ENCODE assay signal across 21 cellular contexts in genomic region chr4:147378780-147379179, GRCh38.
DNase-seq lines count a peak whose midpoint lies in the region; ATAC-seq and TF ChIP-seq lines count a peak whose summit lies in the region.
"Had no signal": no experiment of that assay in that cellular context is flagged by ENCODE, and none has a peak within 500 bp of the region (broad histone marks: within the 10 kb centered on the region; RNA-seq: fewer than 3 reads in every experiment).

No MANE protein-coding gene starts in this region.

- H3K56ac ChIP-seq in H9 (ENCODE audit: insufficient read length, low read depth, low read length) = no peak overlapping the region

- no peak overlapping the region for H2BK20ac ChIP-seq in H9 (ENCODE audit: low read depth, low read length, poor library complexity, severe bottlenecking)

- no peak overlapping the region for H3K4ac ChIP-seq in H9 (ENCODE audit: low read depth, low read length)

- H3K79me1 ChIP-seq in H9 (ENCODE audit: insufficient read depth, low read depth, low read length, poor library complexity, severe bottlenecking) = no peaks in the 10 kb centered on the region

- peaks cover 11 to 12% of the 10 kb centered on the region in 2 experiments for H3K4me1 Mint-ChIP-seq in H9
- H3K4me1 Mint-ChIP-seq: activated naive CD4-positive, alpha-beta T cell treated with anti-CD3 and anti-CD28 coated beads, Interleukin-2, amount 50 U/mL, for 24 hours had no signal

- H3K9me3 ChIP-seq in H9 (ENCODE audit: control insufficient read depth, low read depth, low read length) (peaks cover 3% of the 10 kb centered on the region), RWPE2 (ENCODE audit: severe bottlenecking) (no peaks in the 10 kb centered on the region), mucosa of descending colon (no peaks in the 10 kb centered on the region)
- H3K9me3 ChIP-seq: right atrium auricular region, thoracic aorta had no signal

- no peak overlapping the region for H3K4me3 ChIP-seq in RWPE2 (ENCODE audit: severe bottlenecking)
- H3K4me3 ChIP-seq in mucosa of descending colon = no peak overlapping the region
- H3K4me3 ChIP-seq: heart right ventricle, right atrium auricular region, thoracic aorta had no signal

- H4K91ac ChIP-seq in H9 (ENCODE audit: insufficient read length, low read depth, low read length) = no peak overlapping the region

- TF ChIP-seq CTCF in H9 (conservative IDR thresholded peaks at IDR 0.05) (peak; percentile 48; the same call in 2 of the 3 replicates), RWPE2 (IDR thresholded peaks at IDR 0.05; ENCODE audit: poor library complexity, severe bottlenecking) (peak; percentile 46), mucosa of descending colon (IDR thresholded peaks at IDR 0.05) (no peak)

- H3K14ac ChIP-seq in H9 (ENCODE audit: insufficient read depth, low read length) = no peak overlapping the region

- H4K5ac ChIP-seq in H9 (ENCODE audit: insufficient read length, low read depth, low read length) = no peak overlapping the region

- H4K8ac ChIP-seq in H9 (replicated peaks; ENCODE audit: insufficient read length, low read depth, low read length) = no peak overlapping the region

- no peak overlapping the region for H3K9ac ChIP-seq in H9 (ENCODE audit: extremely low read depth, insufficient read length, low read length)

- H3K36me3 ChIP-seq in RWPE2 (ENCODE audit: low read depth) = no peaks in the 10 kb centered on the region
- no peaks in the 10 kb centered on the region for H3K36me3 ChIP-seq in mucosa of descending colon (ENCODE audit: low read depth)
- H3K36me3 ChIP-seq: heart right ventricle, right atrium auricular region, thoracic aorta had no signal

- peak overlapping the region in 2 of 3 experiments; percentile 2 to 89; a peak in 3 of 7 replicates for H3K27ac Mint-ChIP-seq in H9
- H3K27ac Mint-ChIP-seq: activated naive CD4-positive, alpha-beta T cell treated with anti-CD3 and anti-CD28 coated beads, Interleukin-2, amount 50 U/mL, for 24 hours; activated T-cell treated with anti-CD3 and anti-CD28 coated beads, Interleukin-2, amount 50 U/mL, for 72 hours; CD4-positive, alpha-beta T cell had no signal

- H2BK15ac ChIP-seq in H9 (ENCODE audit: low read depth, low read length) = no peak overlapping the region

- peaks cover 0 to 14% (median 8%) of the 10 kb centered on the region in 3 experiments; a peak in 5 of 7 replicates for H3K36me3 Mint-ChIP-seq in H9 (ENCODE audit: insufficient read depth in 1 of 3, low read depth in 3 of 3)
- H3K36me3 Mint-ChIP-seq: activated naive CD4-positive, alpha-beta T cell treated with anti-CD3 and anti-CD28 coated beads, Interleukin-2, amount 50 U/mL, for 24 hours had no signal

- DNase-seq in H9 (peak; percentile 36), RWPE2 (ENCODE audit: low spot score) (no peak), iPS DF 19.7 (ENCODE audit: low read depth, low spot score) (peak; percentile 40), mucosa of descending colon (peak in 1 of 3 donors; percentile 32), NCI-H82 (lab: John Stamatoyannopoulos, UW) (no peak), OCI-M2 (lab: John Stamatoyannopoulos, UW; ENCODE audit: unreplicated experiment) (no peak), foreskin melanocyte (no peak)
- DNase-seq: activated CD4-positive, alpha-beta T cell treated with anti-CD3 and anti-CD28 coated beads for 1 hour; activated T-cell treated with anti-CD3 and anti-CD28 coated beads, Interleukin-2, amount 50 U/mL, for 72 hours; CD4-positive, alpha-beta T cell; DND-41; heart right ventricle; NCI-H1417 treated with DMSO at 0.1 percent for 48 hours; NCI-H526; stimulated activated CD4-positive, alpha-beta T cell treated with anti-CD3 and anti-CD28 coated beads, Interleukin-15, amount 100 ng/mL, for 24 hours; T-helper 9 cell had no signal

- no peaks in the 10 kb centered on the region for H3K23me2 ChIP-seq in H9 (ENCODE audit: insufficient read length, low read depth, low read length, poor library complexity, severe bottlenecking)

- H2BK5ac ChIP-seq in H9 (ENCODE audit: insufficient read length, low read length) = no peak overlapping the region

- H3K18ac ChIP-seq in H9 (ENCODE audit: insufficient read length, low read depth, low read length) = no peak overlapping the region

- peak overlapping the region; percentile 5 for H2AFZ ChIP-seq in H9 (ENCODE audit: low read length)

- no peak overlapping the region for H2BK12ac ChIP-seq in H9 (ENCODE audit: insufficient read length, low read depth, low read length)

- H3K9me3 Mint-ChIP-seq in H9 = peaks cover 6 to 14% of the 10 kb centered on the region in 2 experiments; a peak in 3 of 5 replicates

- H4K20me1 ChIP-seq in H9 (ENCODE audit: control insufficient read depth, insufficient read depth, insufficient read length) = no peaks in the 10 kb centered on the region

- no peak overlapping the region for H2BK120ac ChIP-seq in H9 (ENCODE audit: low read depth, low read length, poor library complexity, severe bottlenecking)

- H3K4me1 ChIP-seq in H9 (ENCODE audit: insufficient read depth, low read length) (no peaks in the 10 kb centered on the region), RWPE2 (ENCODE audit: insufficient read depth, poor library complexity, severe bottlenecking) (no peaks in the 10 kb centered on the region), mucosa of descending colon (ENCODE audit: low read depth) (no peaks in the 10 kb centered on the region)
- H3K4me1 ChIP-seq: heart right ventricle, right atrium auricular region had no signal

- H3K27ac ChIP-seq in H9 (ENCODE audit: insufficient read length, low read depth, low read length) (no peak overlapping the region), RWPE2 (ENCODE audit: poor library complexity, severe bottlenecking) (no peak overlapping the region)
- H3K27ac ChIP-seq: heart right ventricle, right atrium auricular region, thoracic aorta had no signal

- peak; percentile 62; the same call in 2 of the 3 replicates for ATAC-seq in RWPE2 (ENCODE audit: low read depth)
- ATAC-seq in mucosa of descending colon = peak; percentile 85
- ATAC-seq in GM21390 (IDR thresholded peaks at IDR 0.05; ENCODE audit: unreplicated experiment) = no peak
- ATAC-seq: activated T-cell treated with anti-CD3 and anti-CD28 coated beads, Interleukin-2, amount 50 U/mL, for 72 hours; heart right ventricle; SK-N-SH treated with all-trans-retinoic acid at 6 μM for 48 hours had no signal

- no peak overlapping the region for H3T11ph ChIP-seq in H9 (ENCODE audit: low read length)

- H2AK5ac ChIP-seq in H9 (ENCODE audit: insufficient read length, low read length) = no peak overlapping the region

- H3K27me3 Mint-ChIP-seq in H9 (ENCODE audit: low read depth) = no peaks in the 10 kb centered on the region
- H3K27me3 Mint-ChIP-seq: activated naive CD4-positive, alpha-beta T cell treated with anti-CD3 and anti-CD28 coated beads, Interleukin-2, amount 50 U/mL, for 24 hours; CD4-positive, alpha-beta T cell had no signal

- no peaks in the 10 kb centered on the region for H3K79me2 ChIP-seq in H9 (ENCODE audit: insufficient read depth, low read length)

- H3K4me3 Mint-ChIP-seq in H9 = no peak overlapping the region
- H3K4me3 Mint-ChIP-seq: activated naive CD4-positive, alpha-beta T cell treated with anti-CD3 and anti-CD28 coated beads, Interleukin-2, amount 50 U/mL, for 24 hours; activated T-cell treated with anti-CD3 and anti-CD28 coated beads, Interleukin-2, amount 50 U/mL, for 72 hours; CD4-positive, alpha-beta T cell had no signal

- no peak overlapping the region for H3K4me2 ChIP-seq in H9 (ENCODE audit: insufficient read depth, insufficient read length, low read length)

- H3K27me3 ChIP-seq in H9 (ENCODE audit: insufficient read depth, low read length) (no peaks in the 10 kb centered on the region), RWPE2 (ENCODE audit: insufficient read depth, poor library complexity, severe bottlenecking) (no peaks in the 10 kb centered on the region)
- H3K27me3 ChIP-seq: heart right ventricle, right atrium auricular region had no signal

- intact Hi-C loops in mucosa of descending colon (cut with DNase I, micrococcal nuclease) = no loop called here

- WGBS in H9 (ENCODE audit: extremely low coverage, insufficient read length, low lambda C conversion rate) = no CpG with 5 or more reads among the region's 2 CpGs

- H3K23ac ChIP-seq in H9 (ENCODE audit: insufficient read length, low read depth, low read length) = no peak overlapping the region

Comparison
In these comparisons a context has a peak if more than half of its experiments do, and no peak if none do; other contexts are left out.
1. DNase-seq: peak in H9 (single experiment) and iPS DF 19.7 (single experiment); none in RWPE2 (single experiment), NCI-H82 (single experiment), OCI-M2 (single experiment) and foreskin melanocyte (single experiment).